ENCODE assay signal across 23 cellular contexts in genomic region chr14:105219753-105220152, GRCh38.
"Had no signal": no experiment of that assay in that cellular context is flagged by ENCODE, and none has a peak within 500 bp of the region (broad histone marks: within the 10 kb centered on the region; RNA-seq: fewer than 3 reads in every experiment).

No MANE protein-coding gene starts in this region.

- DNase-seq: colonic mucosa; cortex of kidney; dermis blood vessel endothelial cell; dorsolateral prefrontal cortex; effector CD4-positive, alpha-beta T cell; effector memory CD4-positive, alpha-beta T cell; foreskin keratinocyte; hypothalamus; immature natural killer cell; islet precursor cell; kidney; kidney glomerular epithelial cell; left colon; left ventricle myocardium superior; lower lobe of right lung; mesenchymal stem cell; mucosa of descending colon had no signal

- ATAC-seq: foreskin keratinocyte, left colon, left lobe of liver, lower lobe of right lung, mucosa of descending colon had no signal

- H3K4me3 Mint-ChIP-seq: immature natural killer cell, mesothelial cell of epicardium had no signal

- H3K27ac Mint-ChIP-seq: mesothelial cell of epicardium had no signal

- H3K9me3 ChIP-seq: colonic mucosa, esophagus muscularis mucosa, gastroesophageal sphincter, heart left ventricle, lower lobe of right lung, mucosa of descending colon had no signal

- H3K4me1 ChIP-seq: colonic mucosa, foreskin keratinocyte had no signal

- H2AFZ ChIP-seq: hepatocyte had no signal

- H3K4me3 ChIP-seq: colonic mucosa, dorsolateral prefrontal cortex, esophagus muscularis mucosa, gastroesophageal sphincter, heart left ventricle, hepatocyte, lower lobe of right lung, mucosa of descending colon had no signal

- H3K4me2 ChIP-seq: hepatocyte had no signal

- H3K27me3 ChIP-seq: colonic mucosa, dorsolateral prefrontal cortex, esophagus muscularis mucosa, foreskin keratinocyte, gastroesophageal sphincter, heart left ventricle, hepatocyte had no signal

- H3K27ac ChIP-seq: colonic mucosa, dorsolateral prefrontal cortex, foreskin keratinocyte, gastroesophageal sphincter, hepatocyte, lower lobe of right lung had no signal

- H3K9me3 Mint-ChIP-seq: immature natural killer cell, mesothelial cell of epicardium had no signal
